1 cellular context compared by ENCODE assay signal in the genomic region with DNA sequence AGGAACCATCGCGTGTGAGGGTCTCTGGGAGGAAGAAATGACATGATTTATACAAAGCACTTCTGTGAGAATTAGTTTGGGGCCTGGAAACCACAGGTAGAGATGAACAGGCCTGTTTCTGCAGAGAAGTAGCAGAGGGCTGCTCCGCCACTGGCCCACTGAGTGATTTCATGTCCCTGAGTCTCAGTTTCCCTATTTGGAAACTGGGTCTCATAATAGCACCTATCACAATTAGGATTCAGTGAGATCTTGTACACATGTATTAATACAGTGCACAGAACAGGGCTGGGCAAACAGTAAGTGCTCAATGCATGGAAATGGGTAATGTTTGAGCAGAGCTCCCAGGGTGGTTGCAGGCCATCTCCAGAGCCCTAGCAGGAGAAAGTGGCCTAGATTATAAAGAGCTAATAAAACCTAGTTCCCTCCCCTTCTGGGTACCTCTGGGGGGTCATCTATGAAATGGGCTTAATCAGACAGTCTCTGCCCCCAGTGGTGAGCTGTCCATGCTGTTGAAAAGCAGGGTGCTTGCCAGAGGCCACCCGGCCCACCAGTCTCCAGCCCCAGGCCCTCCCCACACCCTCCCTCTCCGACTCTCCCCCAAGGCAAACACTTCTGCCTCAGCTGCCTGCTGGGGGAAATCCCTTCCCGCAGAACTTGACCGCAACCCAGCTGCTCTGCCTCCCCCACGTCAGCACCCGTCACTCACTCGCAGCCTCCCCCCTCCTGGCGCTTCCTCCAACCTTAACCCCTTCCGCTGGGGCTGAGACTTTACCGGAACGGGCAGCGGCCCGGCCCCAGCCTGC.
TF ChIP-seq lines count a peak whose summit lies in the region.

No MANE protein-coding gene starts in this region.

TF ChIP-seq in HCT116, 20 proteins besides CTCF, POLR2A, EP300 and RAD21 (continued from another document):
- TF ChIP-seq, protein P1, sequence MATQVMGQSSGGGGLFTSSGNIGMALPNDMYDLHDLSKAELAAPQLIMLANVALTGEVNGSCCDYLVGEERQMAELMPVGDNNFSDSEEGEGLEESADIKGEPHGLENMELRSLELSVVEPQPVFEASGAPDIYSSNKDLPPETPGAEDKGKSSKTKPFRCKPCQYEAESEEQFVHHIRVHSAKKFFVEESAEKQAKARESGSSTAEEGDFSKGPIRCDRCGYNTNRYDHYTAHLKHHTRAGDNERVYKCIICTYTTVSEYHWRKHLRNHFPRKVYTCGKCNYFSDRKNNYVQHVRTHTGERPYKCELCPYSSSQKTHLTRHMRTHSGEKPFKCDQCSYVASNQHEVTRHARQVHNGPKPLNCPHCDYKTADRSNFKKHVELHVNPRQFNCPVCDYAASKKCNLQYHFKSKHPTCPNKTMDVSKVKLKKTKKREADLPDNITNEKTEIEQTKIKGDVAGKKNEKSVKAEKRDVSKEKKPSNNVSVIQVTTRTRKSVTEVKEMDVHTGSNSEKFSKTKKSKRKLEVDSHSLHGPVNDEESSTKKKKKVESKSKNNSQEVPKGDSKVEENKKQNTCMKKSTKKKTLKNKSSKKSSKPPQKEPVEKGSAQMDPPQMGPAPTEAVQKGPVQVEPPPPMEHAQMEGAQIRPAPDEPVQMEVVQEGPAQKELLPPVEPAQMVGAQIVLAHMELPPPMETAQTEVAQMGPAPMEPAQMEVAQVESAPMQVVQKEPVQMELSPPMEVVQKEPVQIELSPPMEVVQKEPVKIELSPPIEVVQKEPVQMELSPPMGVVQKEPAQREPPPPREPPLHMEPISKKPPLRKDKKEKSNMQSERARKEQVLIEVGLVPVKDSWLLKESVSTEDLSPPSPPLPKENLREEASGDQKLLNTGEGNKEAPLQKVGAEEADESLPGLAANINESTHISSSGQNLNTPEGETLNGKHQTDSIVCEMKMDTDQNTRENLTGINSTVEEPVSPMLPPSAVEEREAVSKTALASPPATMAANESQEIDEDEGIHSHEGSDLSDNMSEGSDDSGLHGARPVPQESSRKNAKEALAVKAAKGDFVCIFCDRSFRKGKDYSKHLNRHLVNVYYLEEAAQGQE (IDR thresholded peaks at IDR 0.05; ENCODE audit: low read depth), result no peak
